15 cellular contexts compared by ENCODE assay signal in the genomic region with DNA sequence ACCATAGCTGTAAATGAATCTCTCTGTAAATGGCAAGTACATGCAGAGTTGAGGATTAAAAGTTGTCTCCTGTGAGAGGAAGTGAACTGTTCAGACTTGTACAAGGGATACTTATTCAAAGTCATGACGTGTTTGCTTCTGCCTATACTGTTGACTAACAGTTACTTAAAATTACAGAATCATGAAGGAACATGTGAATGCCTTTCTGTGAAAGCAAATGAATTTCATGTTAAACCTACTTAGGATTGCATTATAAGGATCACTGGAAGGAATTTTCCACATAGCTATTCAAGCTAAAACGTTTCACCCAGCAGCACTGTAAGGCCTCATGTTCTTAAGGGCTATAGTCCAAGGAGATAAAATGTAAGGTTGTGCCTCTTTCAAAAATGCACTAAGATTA.
A peak's percentile ranks its signal among the peaks of the same experiment; 100 is the strongest.
DNase-seq lines count a peak whose midpoint lies in the region; ATAC-seq and TF ChIP-seq lines count a peak whose summit lies in the region.
"Had no signal": no experiment of that assay in that cellular context is flagged by ENCODE, and none has a peak within 500 bp of the region (broad histone marks: within the 10 kb centered on the region; RNA-seq: fewer than 3 reads in every experiment).

No MANE protein-coding gene starts in this region.

- 3% methylated on average over 2 of the region's 2 CpGs for WGBS in mammary epithelial cell (ENCODE audit: low coverage, missing lambda C conversion rate)
- 41% methylated on average over 2 of the region's 2 CpGs for whole genome bisulfite sequencing in esophagus muscularis mucosa

- TF ChIP-seq EP300 in esophagus muscularis mucosa (IDR thresholded peaks at IDR 0.05): no peak

- H3K4me1 Mint-ChIP-seq in activated naive CD8-positive, alpha-beta T cell treated with anti-CD3 and anti-CD28 coated beads for 36 hours: no peaks in the 10 kb centered on the region
- H3K4me1 Mint-ChIP-seq: activated CD4-positive, alpha-beta T cell treated with anti-CD3 and anti-CD28 coated beads, Interleukin-2, amount 10 ng/mL, durations not matched to agents 7 days and 5 days; activated naive CD8-positive, alpha-beta T cell treated with anti-CD3 and anti-CD28 coated beads, Interleukin-2, amount 10 ng/mL, durations not matched to agents 7 days and 5 days; natural killer cell had no signal

- H3K36me3 ChIP-seq in cardiac muscle cell: peaks cover 33% of the 10 kb centered on the region
- peaks cover 18% of the 10 kb centered on the region for H3K36me3 ChIP-seq in mammary epithelial cell (ENCODE audit: insufficient read depth, low read length)
- no peaks in the 10 kb centered on the region for H3K36me3 ChIP-seq in uterus
- H3K36me3 ChIP-seq in esophagus muscularis mucosa: peaks cover 0 to 35% (median 15%) of the 10 kb centered on the region in 4 donors

- peak overlapping the region; percentile 70 for H3K9ac ChIP-seq in mammary epithelial cell (ENCODE audit: insufficient read depth, low read length)

- TF ChIP-seq CTCF in cardiac muscle cell (IDR thresholded peaks at IDR 0.05; ENCODE audit: low read depth, low read length) (no peak), mammary epithelial cell (conservative IDR thresholded peaks at IDR 0.05 in 1 of 2, IDR thresholded peaks at IDR 0.05 in 1 of 2; ENCODE audit: extremely low read depth in 1 of 2, insufficient read depth in 1 of 2, low read depth in 1 of 2, low read length in 2 of 2) (no peak), uterus (IDR thresholded peaks at IDR 0.05) (no peak), esophagus muscularis mucosa (IDR thresholded peaks at IDR 0.05) (no peak)

- H3K4me1 ChIP-seq in cardiac muscle cell (ENCODE audit: low read depth) (peaks cover 18% of the 10 kb centered on the region), mammary epithelial cell (ENCODE audit: insufficient read depth, low read length) (peaks cover 75% of the 10 kb centered on the region), uterus (no peaks in the 10 kb centered on the region), esophagus muscularis mucosa (peaks cover 0 to 28% (median 22%) of the 10 kb centered on the region in 4 donors)
- H3K4me1 ChIP-seq: testis had no signal

- H3K79me2 ChIP-seq in mammary epithelial cell (ENCODE audit: insufficient read depth, low read length): peaks cover 46% of the 10 kb centered on the region

- H3K9me3 ChIP-seq in cardiac muscle cell (ENCODE audit: low read depth): no peaks in the 10 kb centered on the region
- H3K9me3 ChIP-seq in mammary epithelial cell (replicated peaks; ENCODE audit: insufficient read depth, low read length): no peaks in the 10 kb centered on the region
- H3K9me3 ChIP-seq in uterus: no peaks in the 10 kb centered on the region
- H3K9me3 ChIP-seq in esophagus muscularis mucosa: no peaks in the 10 kb centered on the region
- H3K9me3 ChIP-seq: testis had no signal

- CTCF ChIA-PET in mammary epithelial cell (lab: Charles Lee; ENCODE audit: low non-redundant PET): interaction anchor here (0.5 kb wide), 1 partner anchor 10 kb away, joined by 6 read pairs; no protein-coding TSS in a partner anchor

- dilution Hi-C loops in mammary epithelial cell (cut with HindIII; ENCODE audit: low sequenced_read_pairs): loop anchor here (5.0 kb wide), 2 partner anchors 47 to 107 kb away; no protein-coding TSS in a partner anchor

- DNase-seq in cardiac muscle cell (ENCODE audit: low read depth in 1 of 2, low spot score in 1 of 2) (peak in 1 of 2 donors; percentile 63), Right ventricle myocardium inferior (ENCODE audit: missing footprints) (no peak), mammary epithelial cell (peak; percentile 97), foreskin melanocyte (peak; percentile 29), uterus (no peak), Kasumi-1 (lab: John Stamatoyannopoulos, UW) (no peak), esophagus muscularis mucosa (ENCODE audit: extremely low spot score) (no peak)
- no peak for DNase-seq in activated naive CD8-positive, alpha-beta T cell treated with anti-CD3 and anti-CD28 coated beads for 36 hours
- DNase-seq: activated CD4-positive, alpha-beta T cell treated with anti-CD3 and anti-CD28 coated beads, Interleukin-2, amount 10 ng/mL, durations not matched to agents 7 days and 5 days; activated naive CD8-positive, alpha-beta T cell treated with anti-CD3 and anti-CD28 coated beads, Interleukin-2, amount 10 ng/mL, durations not matched to agents 7 days and 5 days; activated T-cell treated with anti-CD3 and anti-CD28 coated beads, Interleukin-2, amount 50 U/mL, for 24 hours; natural killer cell; NCI-H2029; T-helper 9 cell; testis had no signal

- in situ Hi-C loops in mammary epithelial cell (cut with MboI; ENCODE audit: low sequenced_read_pairs in 2 of 2): no loop called here

- TF ChIP-seq POLR2A in uterus (IDR thresholded peaks at IDR 0.05): no peak
- TF ChIP-seq POLR2A in esophagus muscularis mucosa (IDR thresholded peaks at IDR 0.05; ENCODE audit: low read depth): no peak

- H3K4me2 ChIP-seq in mammary epithelial cell (ENCODE audit: insufficient read depth, low read depth, low read length): peak overlapping the region; percentile 81

- no peaks in the 10 kb centered on the region for H3K27me3 Mint-ChIP-seq in activated naive CD8-positive, alpha-beta T cell treated with anti-CD3 and anti-CD28 coated beads for 36 hours
- H3K27me3 Mint-ChIP-seq: activated T-cell treated with anti-CD3 and anti-CD28 coated beads, Interleukin-2, amount 50 U/mL, for 24 hours had no signal

- H3K27ac ChIP-seq in cardiac muscle cell (peak overlapping the region; percentile 59), mammary epithelial cell (ENCODE audit: insufficient read depth, low read depth, low read length) (peak overlapping the region; percentile 99), uterus (peak overlapping the region; percentile 14 to 81), esophagus muscularis mucosa (replicated peaks in 1 of 4) (peak overlapping the region in 1 of 4 donors; percentile 9)
- H3K27ac ChIP-seq: testis had no signal

- no peaks in the 10 kb centered on the region for H3K27me3 ChIP-seq in cardiac muscle cell
- H3K27me3 ChIP-seq in mammary epithelial cell (ENCODE audit: insufficient read depth, low read length): no peaks in the 10 kb centered on the region
- H3K27me3 ChIP-seq in uterus: no peaks in the 10 kb centered on the region
- H3K27me3 ChIP-seq in esophagus muscularis mucosa: no peaks in the 10 kb centered on the region
- H3K27me3 ChIP-seq: testis had no signal

- intact Hi-C loops in Right ventricle myocardium inferior (cut with DNase I): no loop called here
- intact Hi-C loops in mammary epithelial cell (cut with micrococcal nuclease): loop anchor here (2.0 to 10.0 kb wide), 2 partner anchors 21 to 309 kb away; a partner anchor contains a TSS
- intact Hi-C loops in uterus (cut with DNase I; ENCODE audit: low total_unique reads): no loop called here
- intact Hi-C loops in esophagus muscularis mucosa (cut with DNase I): loop anchor here (10.0 kb wide), 1 partner anchor 109 kb away; a partner anchor contains a TSS

- no TSS peak for BruUV-seq in mammary epithelial cell (replicated peaks; lab: Mats Ljungman, UMichigan)

- H3K27ac Mint-ChIP-seq in activated naive CD8-positive, alpha-beta T cell treated with anti-CD3 and anti-CD28 coated beads for 36 hours: no peak overlapping the region
- H3K27ac Mint-ChIP-seq: activated CD4-positive, alpha-beta T cell treated with anti-CD3 and anti-CD28 coated beads, Interleukin-2, amount 10 ng/mL, durations not matched to agents 7 days and 5 days; activated naive CD8-positive, alpha-beta T cell treated with anti-CD3 and anti-CD28 coated beads, Interleukin-2, amount 10 ng/mL, durations not matched to agents 7 days and 5 days; activated T-cell treated with anti-CD3 and anti-CD28 coated beads, Interleukin-2, amount 50 U/mL, for 24 hours; natural killer cell had no signal

- no peak overlapping the region for H3K4me3 Mint-ChIP-seq in activated naive CD8-positive, alpha-beta T cell treated with anti-CD3 and anti-CD28 coated beads for 36 hours
- H3K4me3 Mint-ChIP-seq: activated CD4-positive, alpha-beta T cell treated with anti-CD3 and anti-CD28 coated beads, Interleukin-2, amount 10 ng/mL, durations not matched to agents 7 days and 5 days; activated naive CD8-positive, alpha-beta T cell treated with anti-CD3 and anti-CD28 coated beads, Interleukin-2, amount 10 ng/mL, durations not matched to agents 7 days and 5 days; activated T-cell treated with anti-CD3 and anti-CD28 coated beads, Interleukin-2, amount 50 U/mL, for 24 hours; natural killer cell had no signal

- H3K9me3 Mint-ChIP-seq in activated naive CD8-positive, alpha-beta T cell treated with anti-CD3 and anti-CD28 coated beads for 36 hours: no peaks in the 10 kb centered on the region
- H3K9me3 Mint-ChIP-seq: activated CD4-positive, alpha-beta T cell treated with anti-CD3 and anti-CD28 coated beads, Interleukin-2, amount 10 ng/mL, durations not matched to agents 7 days and 5 days; activated naive CD8-positive, alpha-beta T cell treated with anti-CD3 and anti-CD28 coated beads, Interleukin-2, amount 10 ng/mL, durations not matched to agents 7 days and 5 days; activated T-cell treated with anti-CD3 and anti-CD28 coated beads, Interleukin-2, amount 50 U/mL, for 24 hours; natural killer cell had no signal

- no peak for ATAC-seq in Right ventricle myocardium inferior
- ATAC-seq: natural killer cell had no signal

- no peaks in the 10 kb centered on the region for H4K20me1 ChIP-seq in mammary epithelial cell (ENCODE audit: insufficient read depth, low read length)

- H3K4me3 ChIP-seq in cardiac muscle cell (no peak overlapping the region), mammary epithelial cell (replicated peaks in 1 of 3; ENCODE audit: insufficient read depth in 1 of 3, low read depth in 2 of 3, low read length in 3 of 3) (peak overlapping the region in 2 of 3 experiments; percentile 1 to 5), uterus (no peak overlapping the region), esophagus muscularis mucosa (no peak overlapping the region)
- H3K4me3 ChIP-seq: testis had no signal

- peak overlapping the region; percentile 20 for H2AFZ ChIP-seq in mammary epithelial cell (ENCODE audit: low read depth, low read length)

- H3K36me3 Mint-ChIP-seq in activated naive CD8-positive, alpha-beta T cell treated with anti-CD3 and anti-CD28 coated beads for 36 hours: no peaks in the 10 kb centered on the region
- H3K36me3 Mint-ChIP-seq: activated naive CD8-positive, alpha-beta T cell treated with anti-CD3 and anti-CD28 coated beads, Interleukin-2, amount 10 ng/mL, durations not matched to agents 7 days and 5 days; natural killer cell had no signal

Comparison
In these comparisons a context has a peak if more than half of its experiments do, and no peak if none do; other contexts are left out.
1. DNase-seq: peak in mammary epithelial cell (single experiment) and foreskin melanocyte (single experiment); none in Right ventricle myocardium inferior (single experiment), uterus (0 of 2), activated naive CD8-positive, alpha-beta T cell treated with anti-CD3 and anti-CD28 coated beads for 36 hours (single experiment), Kasumi-1 (0 of 2) and esophagus muscularis mucosa (single experiment).
2. H3K4me3 ChIP-seq: peak in mammary epithelial cell (2 of 3); none in cardiac muscle cell (single experiment), uterus (0 of 2) and esophagus muscularis mucosa (0 of 4).
3. intact Hi-C loops: an anchor here in mammary epithelial cell (2.0 to 10.0 kb wide) and esophagus muscularis mucosa (10.0 kb wide); none called in Right ventricle myocardium inferior and uterus.